ENCODE assay signal across 1 cellular context in genomic region chr5:1167361-1167727, GRCh38.
TF ChIP-seq lines count a peak whose summit lies in the region.

No MANE protein-coding gene starts in this region.

TF ChIP-seq in GM23338, 12 proteins besides CTCF, POLR2A, EP300 and RAD21 (continued from another document):
- TF ChIP-seq ZNF462 (CRISPR knock-in tag; IDR thresholded peaks at IDR 0.05) (no peak), EZH2phosphoT487 (IDR thresholded peaks at IDR 0.05; ENCODE audit: unreplicated experiment) (no peak), CREB1 (CRISPR knock-in tag; IDR thresholded peaks at IDR 0.05; ENCODE audit: low read depth) (no peak), NANOG (IDR thresholded peaks at IDR 0.05; ENCODE audit: borderline replicate concordance) (no peak), STAT1 (IDR thresholded peaks at IDR 0.05; ENCODE audit: unreplicated experiment) (no peak), ZNF114 (CRISPR knock-in tag; IDR thresholded peaks at IDR 0.05) (no peak), ZNF331 (CRISPR knock-in tag; IDR thresholded peaks at IDR 0.05; ENCODE audit: low read depth) (no peak), POLR2AphosphoS5 (IDR thresholded peaks at IDR 0.05; ENCODE audit: low read depth) (no peak), ETS1 (IDR thresholded peaks at IDR 0.05) (no peak)
